1 cellular context compared by ENCODE assay signal in genomic region chr7:150378115-150378852, GRCh38.
TF ChIP-seq lines count a peak whose summit lies in the region.

No MANE protein-coding gene starts in this region.

TF ChIP-seq in HepG2, 621 proteins besides CTCF, POLR2A, EP300 and RAD21 (continued from another document and continues in another):
- TF ChIP-seq AHDC1 (CRISPR knock-in tag; IDR thresholded peaks at IDR 0.05; ENCODE audit: borderline replicate concordance) (peak; percentile 7; the same call in 1 of the 2 replicates), CEBPZ (IDR thresholded peaks at IDR 0.05; ENCODE audit: low read length) (no peak), ZNF850 (CRISPR knock-in tag; conservative IDR thresholded peaks at IDR 0.05) (0 out of 2 replicates have a peak, but pooled peaks have one; percentile 48), SRSF1 (optimal IDR thresholded peaks at IDR 0.05; ENCODE audit: low read depth, low read length) (no peak), ZNF143 (CRISPR knock-in tag; IDR thresholded peaks at IDR 0.05) (no peak), MLLT10 (CRISPR knock-in tag; IDR thresholded peaks at IDR 0.05) (no peak), NRL (CRISPR knock-in tag; IDR thresholded peaks at IDR 0.05; ENCODE audit: borderline replicate concordance) (no peak), CREB1 (IDR thresholded peaks at IDR 0.05) (no peak), CREB1 (CRISPR knock-in tag; IDR thresholded peaks at IDR 0.05) (peak; percentile 26; the same call in 1 of the 2 replicates), ARID3A (IDR thresholded peaks at IDR 0.05; ENCODE audit: low read depth, low read length) (peak; percentile 35; the same call in 1 of the 2 replicates), CBX2 (IDR thresholded peaks at IDR 0.05; ENCODE audit: low read depth, low read length) (no peak), CBX2 (CRISPR knock-in tag; IDR thresholded peaks at IDR 0.05; ENCODE audit: low read depth) (no peak), ZNF318 (CRISPR knock-in tag; IDR thresholded peaks at IDR 0.05) (no peak), TCF7L2 (IDR thresholded peaks at IDR 0.05; ENCODE audit: low read depth, low read length) (no peak), ZNF224 (CRISPR knock-in tag; IDR thresholded peaks at IDR 0.05) (0 out of 2 replicates have a peak, but pooled peaks have one; percentile 81), ZNF343 (CRISPR knock-in tag; IDR thresholded peaks at IDR 0.05) (no peak), HOMEZ (CRISPR knock-in tag; IDR thresholded peaks at IDR 0.05; ENCODE audit: low read depth) (no peak), ZNF556 (CRISPR knock-in tag; IDR thresholded peaks at IDR 0.05; ENCODE audit: borderline replicate concordance) (no peak), LCORL (IDR thresholded peaks at IDR 0.05) (no peak), LCORL (CRISPR knock-in tag; IDR thresholded peaks at IDR 0.05) (peak; percentile 63), YEATS2 (CRISPR knock-in tag; IDR thresholded peaks at IDR 0.05; ENCODE audit: borderline replicate concordance) (no peak), BORCS8-MEF2B (CRISPR knock-in tag; IDR thresholded peaks at IDR 0.05) (0 out of 2 replicates have a peak, but pooled peaks have one; percentile 17), ZNF564 (CRISPR knock-in tag; IDR thresholded peaks at IDR 0.05) (peak; percentile 30), ZNF83 (CRISPR knock-in tag; IDR thresholded peaks at IDR 0.05; ENCODE audit: borderline replicate concordance) (no peak), FOXK1 (CRISPR knock-in tag; IDR thresholded peaks at IDR 0.05; ENCODE audit: borderline replicate concordance, low read depth) (peak; percentile 41; the same call in 1 of the 2 replicates), ZNF841 (CRISPR knock-in tag; IDR thresholded peaks at IDR 0.05; ENCODE audit: borderline replicate concordance) (no peak), ZNF160 (CRISPR knock-in tag; IDR thresholded peaks at IDR 0.05) (peak; percentile 19; the same call in 1 of the 2 replicates), ZNF512B (CRISPR knock-in tag; IDR thresholded peaks at IDR 0.05; ENCODE audit: borderline replicate concordance) (no peak), KMT2A (CRISPR knock-in tag; IDR thresholded peaks at IDR 0.05) (no peak), MIXL1 (CRISPR knock-in tag; IDR thresholded peaks at IDR 0.05) (peak; percentile 30; the same call in 1 of the 2 replicates)
